Comparison of ENCODE assay signal across 8 cellular contexts in genomic region chr19:29277107-29277506, GRCh38.
DNase-seq lines count a peak whose midpoint lies in the region; ATAC-seq and TF ChIP-seq lines count a peak whose summit lies in the region.

No MANE protein-coding gene starts in this region.

- no peaks in the 10 kb centered on the region for H3K27me3 ChIP-seq in Loucy (ENCODE audit: insufficient read depth, low read length, poor library complexity, severe bottlenecking)

- TF ChIP-seq CTCF in Loucy (conservative IDR thresholded peaks at IDR 0.05; ENCODE audit: low read length) (no peak), CD14-positive monocyte (IDR thresholded peaks at IDR 0.05) (no peak), mesothelial cell of epicardium (IDR thresholded peaks at IDR 0.05; ENCODE audit: unreplicated experiment) (no peak)

- H3F3A ChIP-seq in Loucy (ENCODE audit: low read depth): no peaks in the 10 kb centered on the region

- peak overlapping the region in 1 of 7 donors; percentile 36 for H3K27ac Mint-ChIP-seq in CD14-positive monocyte
- no peak overlapping the region for H3K27ac Mint-ChIP-seq in mesothelial cell of epicardium

- peaks cover 0 to 7% (median 4%) of the 10 kb centered on the region in 7 donors for H3K9me3 Mint-ChIP-seq in CD14-positive monocyte
- H3K9me3 Mint-ChIP-seq in mesothelial cell of epicardium: peaks cover 6% of the 10 kb centered on the region

- no peaks in the 10 kb centered on the region for H3K79me2 ChIP-seq in Loucy (ENCODE audit: insufficient read depth, low read length)

- no peak overlapping the region for H3K9ac ChIP-seq in Loucy (ENCODE audit: low read depth, low read length, poor library complexity, severe bottlenecking)

- no peaks in the 10 kb centered on the region for H4K20me1 ChIP-seq in Loucy (ENCODE audit: insufficient read depth, low read length, poor library complexity, severe bottlenecking)

- H3K9me2 ChIP-seq in Loucy (replicated peaks; ENCODE audit: low read depth, low read length): no peaks in the 10 kb centered on the region

- no peaks in the 10 kb centered on the region for H3K36me3 ChIP-seq in Loucy (ENCODE audit: insufficient read depth, low read length)

- no peaks in the 10 kb centered on the region for H3K9me3 ChIP-seq in Loucy (ENCODE audit: insufficient read depth, low read depth, low read length)

- peak; percentile 65 for DNase-seq in ELF-1 (ENCODE audit: low read depth, low spot score)
- DNase-seq in activated CD8-positive, alpha-beta memory T cell treated with anti-CD3 and anti-CD28 coated beads for 24 hours: peak; percentile 67
- peak; percentile 32 for DNase-seq in kidney tubule cell (ENCODE audit: low spot score)
- no peak for DNase-seq in DMS114 treated with DMSO at 0.1 percent for 48 hours (lab: John Stamatoyannopoulos, UW; ENCODE audit: unreplicated experiment)
- DNase-seq in CD14-positive monocyte (ENCODE audit: low spot score): no peak
- no peak for DNase-seq in mesothelial cell of epicardium (ENCODE audit: low spot score in 2 of 2, unreplicated experiment in 2 of 2)

- no peak overlapping the region for H3K4me3 Mint-ChIP-seq in CD14-positive monocyte
- no peak overlapping the region for H3K4me3 Mint-ChIP-seq in mesothelial cell of epicardium

- H3K4me2 ChIP-seq in Loucy (ENCODE audit: low read depth, low read length, poor library complexity, severe bottlenecking): no peak overlapping the region

- peak; percentile 90 for ATAC-seq in GM21619 (IDR thresholded peaks at IDR 0.05; ENCODE audit: unreplicated experiment)

- peaks cover 0 to 5% (median 2%) of the 10 kb centered on the region in 3 donors for H3K27me3 Mint-ChIP-seq in CD14-positive monocyte (ENCODE audit: low read depth in 3 of 3)
- peaks cover 44% of the 10 kb centered on the region for H3K27me3 Mint-ChIP-seq in mesothelial cell of epicardium (ENCODE audit: low read depth)

- no peaks in the 10 kb centered on the region for H3K4me1 Mint-ChIP-seq in CD14-positive monocyte
- H3K4me1 Mint-ChIP-seq in mesothelial cell of epicardium: no peaks in the 10 kb centered on the region

- H3K4me1 ChIP-seq in Loucy (ENCODE audit: insufficient read depth, low read length, poor library complexity, severe bottlenecking): no peaks in the 10 kb centered on the region

- peak overlapping the region; percentile 46 for H3K4me3 ChIP-seq in Loucy (ENCODE audit: low read length, poor library complexity, severe bottlenecking)

- H3K36me3 Mint-ChIP-seq in CD14-positive monocyte (no peaks in the 10 kb centered on the region), mesothelial cell of epicardium (no peaks in the 10 kb centered on the region)

- peak overlapping the region; percentile 15; the same call in 1 of the 2 replicates for H2AFZ ChIP-seq in Loucy (ENCODE audit: low read length)

- intact Hi-C loops in CD14-positive monocyte (cut with micrococcal nuclease): no loop called here

Comparison
In these comparisons a context has a peak if more than half of its experiments do, and no peak if none do; other contexts are left out.
1. DNase-seq: peak in ELF-1 (single experiment), activated CD8-positive, alpha-beta memory T cell treated with anti-CD3 and anti-CD28 coated beads for 24 hours (single experiment) and kidney tubule cell (single experiment); none in DMS114 treated with DMSO at 0.1 percent for 48 hours (single experiment), CD14-positive monocyte (single experiment) and mesothelial cell of epicardium (0 of 2).